ENCODE assay signal across 14 cellular contexts in the genomic region with DNA sequence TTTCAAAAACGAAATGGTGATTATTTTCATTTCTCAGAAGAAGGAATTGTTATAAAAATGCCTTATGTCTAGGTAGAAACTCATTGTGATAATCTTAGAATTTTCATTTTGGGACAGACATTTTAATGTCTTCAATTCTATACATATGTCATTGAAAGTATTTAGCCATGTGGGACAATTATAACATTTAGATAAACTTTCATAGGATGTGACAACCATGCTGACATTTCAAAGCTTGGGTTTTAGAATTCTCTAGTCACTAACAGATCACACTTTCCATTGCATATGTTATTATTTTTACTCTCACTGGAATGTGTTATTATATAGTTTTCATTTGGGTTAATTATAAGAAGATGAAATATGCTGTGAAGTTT. TPM values are rescaled to one million over a fixed set of nuclear protein-coding genes. Genes with fewer than 3 reads are reported as not detected.
DNase-seq lines count a peak whose midpoint lies in the region; ATAC-seq and TF ChIP-seq lines count a peak whose summit lies in the region.
"Had no signal": no experiment of that assay in that cellular context is flagged by ENCODE, and none has a peak within 500 bp of the region (broad histone marks: within the 10 kb centered on the region; RNA-seq: fewer than 3 reads in every experiment).

No MANE protein-coding gene starts in this region.

- ATAC-seq in CD4-positive, CD25-positive, alpha-beta regulatory T cell (ENCODE audit: low read depth in 2 of 2): no peak
- ATAC-seq in activated naive CD4-positive, alpha-beta T cell treated with anti-CD3 and anti-CD28 coated beads, Interleukin-2, amount 50 U/mL, for 72 hours: no peak
- ATAC-seq in naive B cell (ENCODE audit: low read depth in 2 of 2): no peak
- ATAC-seq: GM23338 had no signal

- peaks cover 0 to 2% (median 0%) of the 10 kb centered on the region in 7 donors for H3K9me3 Mint-ChIP-seq in CD4-positive, CD25-positive, alpha-beta regulatory T cell
- H3K9me3 Mint-ChIP-seq in activated naive CD4-positive, alpha-beta T cell treated with anti-CD3 and anti-CD28 coated beads, Interleukin-2, amount 50 U/mL, for 72 hours: no peaks in the 10 kb centered on the region
- H3K9me3 Mint-ChIP-seq in naive B cell: no peaks in the 10 kb centered on the region
- H3K9me3 Mint-ChIP-seq: GM23338 had no signal

- peak overlapping the region; percentile 93 to 100 (median 98) for H3K4me3 Mint-ChIP-seq in CD4-positive, CD25-positive, alpha-beta regulatory T cell
- H3K4me3 Mint-ChIP-seq in naive B cell: peak overlapping the region; percentile 81 to 100 (median 99)
- H3K4me3 Mint-ChIP-seq: GM23338 had no signal

- peak overlapping the region; percentile 93 for H3K27ac ChIP-seq in CD4-positive, CD25-positive, alpha-beta regulatory T cell (ENCODE audit: insufficient read depth, low read length, poor library complexity, severe bottlenecking)
- peak overlapping the region; percentile 85 for H3K27ac ChIP-seq in HL-60 (replicated peaks)
- H3K27ac ChIP-seq: gastroesophageal sphincter had no signal

- H3K27me3 Mint-ChIP-seq in CD4-positive, CD25-positive, alpha-beta regulatory T cell: no peaks in the 10 kb centered on the region
- no peaks in the 10 kb centered on the region for H3K27me3 Mint-ChIP-seq in naive B cell

- peaks cover 16 to 75% (median 44%) of the 10 kb centered on the region in 4 donors for H3K4me1 Mint-ChIP-seq in CD4-positive, CD25-positive, alpha-beta regulatory T cell
- H3K4me1 Mint-ChIP-seq in naive B cell: peaks cover 53 to 78% (median 71%) of the 10 kb centered on the region in 3 donors

- peak overlapping the region; percentile 100 for H3K4me3 ChIP-seq in CD4-positive, CD25-positive, alpha-beta regulatory T cell (ENCODE audit: low read depth, low read length)
- H3K4me3 ChIP-seq in HL-60 (replicated peaks; ENCODE audit: insufficient read depth, low read length): peak overlapping the region; percentile 19
- H3K4me3 ChIP-seq: gastroesophageal sphincter, GM23338, MG63, suprapubic skin had no signal

- no peaks in the 10 kb centered on the region for H3K27me3 ChIP-seq in CD4-positive, CD25-positive, alpha-beta regulatory T cell (ENCODE audit: control insufficient read depth, insufficient read depth, low read length)
- H3K27me3 ChIP-seq in HL-60 (ENCODE audit: insufficient read depth, poor library complexity, severe bottlenecking): no peaks in the 10 kb centered on the region
- H3K27me3 ChIP-seq: gastroesophageal sphincter, MG63, suprapubic skin had no signal

- no peak for TF ChIP-seq CTCF in HL-60 (IDR thresholded peaks at IDR 0.05; ENCODE audit: insufficient read depth, low read length)

- H3K36me3 ChIP-seq in CD4-positive, CD25-positive, alpha-beta regulatory T cell (ENCODE audit: control insufficient read depth, insufficient read depth, low read length): peaks cover 87% of the 10 kb centered on the region
- H3K36me3 ChIP-seq: MG63 had no signal

- H3K36me3 Mint-ChIP-seq in CD4-positive, CD25-positive, alpha-beta regulatory T cell: peaks cover 83% of the 10 kb centered on the region
- peaks cover 77 to 91% of the 10 kb centered on the region in 2 donors for H3K36me3 Mint-ChIP-seq in activated naive CD4-positive, alpha-beta T cell treated with anti-CD3 and anti-CD28 coated beads, Interleukin-2, amount 50 U/mL, for 72 hours
- H3K36me3 Mint-ChIP-seq in naive B cell: peaks cover 47 to 59% of the 10 kb centered on the region in 2 donors

- peaks cover 73% of the 10 kb centered on the region for H3K4me1 ChIP-seq in CD4-positive, CD25-positive, alpha-beta regulatory T cell (ENCODE audit: control insufficient read depth, insufficient read depth, low read length, poor library complexity, severe bottlenecking)

- H3K27ac Mint-ChIP-seq in CD4-positive, CD25-positive, alpha-beta regulatory T cell: peak overlapping the region; percentile 92 to 98 (median 94)
- H3K27ac Mint-ChIP-seq in activated naive CD4-positive, alpha-beta T cell treated with anti-CD3 and anti-CD28 coated beads, Interleukin-2, amount 50 U/mL, for 72 hours: peak overlapping the region; percentile 96 to 99
- peak overlapping the region; percentile 97 to 100 (median 100) for H3K27ac Mint-ChIP-seq in naive B cell
- H3K27ac Mint-ChIP-seq: GM23338 had no signal

- DNase-seq in CD4-positive, CD25-positive, alpha-beta regulatory T cell: no peak
- DNase-seq in HL-60 (ENCODE audit: low read depth in 1 of 2, low spot score in 1 of 2): no peak
- DNase-seq in activated naive CD4-positive, alpha-beta T cell treated with anti-CD3 and anti-CD28 coated beads, Interleukin-2, amount 50 U/mL, for 72 hours (ENCODE audit: low spot score in 2 of 2): no peak
- DNase-seq in naive B cell: no peak
- DNase-seq in NCI-H187 (lab: John Stamatoyannopoulos, UW): no peak
- DNase-seq in NCI-H510A treated with DMSO at 0.1 percent for 48 hours (lab: John Stamatoyannopoulos, UW): no peak
- no peak for DNase-seq in NCI-H146 (lab: John Stamatoyannopoulos, UW)
- no peak for DNase-seq in central memory CD4-positive, alpha-beta T cell
- DNase-seq: effector CD4-positive, alpha-beta T cell; MG63; NCI-H2171 treated with DMSO at 0.1 percent for 48 hours had no signal

- H3K9me3 ChIP-seq in CD4-positive, CD25-positive, alpha-beta regulatory T cell (ENCODE audit: control insufficient read depth in 2 of 2, low read length in 2 of 2): no peaks in the 10 kb centered on the region
- H3K9me3 ChIP-seq: gastroesophageal sphincter, MG63, suprapubic skin had no signal

RNA-seq across cellular contexts. Expression of a gene that starts 4.9 kb away (rescaled TPM):
- total RNA-seq in CD4-positive, CD25-positive, alpha-beta regulatory T cell: 330 TPM
- 100 to 1,000 TPM; 105 to 191 (median 161) TPM for polyA plus RNA-seq in CD4-positive, CD25-positive, alpha-beta regulatory T cell
- 10 to 100 TPM; 29.9 to 65.0 TPM for total RNA-seq in activated naive CD4-positive, alpha-beta T cell treated with anti-CD3 and anti-CD28 coated beads, Interleukin-2, amount 50 U/mL, for 72 hours
- 100 to 1,000 TPM; 259 to 433 (median 379) TPM for polyA plus RNA-seq in naive B cell (ENCODE audit: low read depth in 6 of 6)
- total RNA-seq: GM23338 had no signal
- polyA plus RNA-seq: GM23338 had no signal

RNA-seq across cellular contexts. Expression of a gene that starts 39.9 kb away (rescaled TPM):
- total RNA-seq in CD4-positive, CD25-positive, alpha-beta regulatory T cell: 1.5 TPM
- polyA plus RNA-seq in CD4-positive, CD25-positive, alpha-beta regulatory T cell: 1 to 10 TPM; 2.0 to 3.4 (median 2.5) TPM
- total RNA-seq in activated naive CD4-positive, alpha-beta T cell treated with anti-CD3 and anti-CD28 coated beads, Interleukin-2, amount 50 U/mL, for 72 hours: 1 to 10 TPM; 2.0 to 7.1 TPM
- polyA plus RNA-seq in naive B cell (ENCODE audit: low read depth in 6 of 6): 1 to 10 TPM in 5 of 6 donors, under 1 TPM in 1; 0.14 to 3.4 (median 2.4) TPM
